ENCODE assay signal across 24 cellular contexts in the genomic region with DNA sequence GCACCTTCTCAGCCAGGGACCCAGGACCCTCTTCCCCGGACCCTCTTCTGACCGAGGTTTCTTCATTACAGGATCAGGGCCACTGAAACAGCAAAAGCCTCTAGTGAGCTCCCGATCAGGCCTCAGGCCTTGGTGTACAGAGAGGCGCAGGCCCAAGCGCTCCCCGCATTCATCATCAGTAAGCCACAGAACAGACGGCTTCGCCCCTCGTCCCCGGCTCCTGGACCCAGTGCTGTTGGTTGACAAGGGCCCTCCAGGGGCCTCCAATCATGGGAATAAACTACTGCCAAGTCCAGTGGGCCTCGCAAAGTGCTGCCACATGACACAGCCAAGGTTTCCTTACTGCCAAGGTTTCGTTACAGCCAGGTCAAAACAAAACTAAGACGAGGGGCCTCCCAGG.
DNase-seq lines count a peak whose midpoint lies in the region; ATAC-seq lines count a peak whose summit lies in the region.
"Had no signal": no experiment of that assay in that cellular context is flagged by ENCODE, and none has a peak within 500 bp of the region (broad histone marks: within the 10 kb centered on the region; RNA-seq: fewer than 3 reads in every experiment).

No MANE protein-coding gene starts in this region.

- no peak for DNase-seq in stimulated activated naive CD8-positive, alpha-beta T cell treated with anti-CD3 and anti-CD28 coated beads, Interleukin-15, Interleukin-2, amounts not matched to agents 100 U/mL and 50 U/mL, for 24 hours
- peak; percentile 26 for DNase-seq in left lobe of liver (ENCODE audit: low spot score)
- no peak for DNase-seq in stimulated activated effector memory CD8-positive, alpha-beta T cell treated with anti-CD3 and anti-CD28 coated beads, Interleukin-12 subunit alpha, Interleukin-12 subunit beta, amount 100 ng/mL, for 72 hours (ENCODE audit: low spot score in 2 of 2)
- DNase-seq in DMS79 treated with DMSO at 0.1 percent for 48 hours (lab: John Stamatoyannopoulos, UW): no peak
- no peak for DNase-seq in stimulated activated naive CD4-positive, alpha-beta T cell treated with Interleukin-2 at 50 U/mL for 16 hours (lab: John Stamatoyannopoulos, UW)
- DNase-seq in Right ventricle myocardium inferior (ENCODE audit: missing footprints): no peak
- DNase-seq: 8988T, ACHN, BE2C, Calu3, H9, IMR-90, KG1, MM.1S, NCI-H1417, NCI-H1694, NCI-H2029 treated with DMSO at 0.1 percent for 48 hours, NCI-H446 treated with DMSO at 0.1 percent for 48 hours, NCI-H526, RPMI8226, SIG-M5 had no signal

- no peaks in the 10 kb centered on the region for H3K27me3 Mint-ChIP-seq in stimulated activated naive CD8-positive, alpha-beta T cell treated with anti-CD3 and anti-CD28 coated beads, Interleukin-15, Interleukin-2, amounts not matched to agents 100 ng/mL and 50 ng/mL, for 24 hours

- no peaks in the 10 kb centered on the region for H3K9me3 Mint-ChIP-seq in stimulated activated naive CD8-positive, alpha-beta T cell treated with anti-CD3 and anti-CD28 coated beads, Interleukin-15, Interleukin-2, amounts not matched to agents 100 ng/mL and 50 ng/mL, for 24 hours
- H3K9me3 Mint-ChIP-seq in stimulated activated effector memory CD8-positive, alpha-beta T cell treated with anti-CD3 and anti-CD28 coated beads, Interleukin-12 subunit alpha, Interleukin-12 subunit beta, amount 100 ng/mL, for 72 hours: no peaks in the 10 kb centered on the region

- H3K27ac Mint-ChIP-seq in stimulated activated naive CD8-positive, alpha-beta T cell treated with anti-CD3 and anti-CD28 coated beads, Interleukin-15, Interleukin-2, amounts not matched to agents 100 ng/mL and 50 ng/mL, for 24 hours: peak overlapping the region; percentile 36
- H3K27ac Mint-ChIP-seq in stimulated activated effector memory CD8-positive, alpha-beta T cell treated with anti-CD3 and anti-CD28 coated beads, Interleukin-12 subunit alpha, Interleukin-12 subunit beta, amount 100 ng/mL, for 72 hours: peak overlapping the region; percentile 37
- H3K27ac Mint-ChIP-seq: GM23338 had no signal

- intact Hi-C loops in Right ventricle myocardium inferior (cut with DNase I): no loop called here

- peaks cover 12% of the 10 kb centered on the region for H3K36me3 Mint-ChIP-seq in stimulated activated naive CD8-positive, alpha-beta T cell treated with anti-CD3 and anti-CD28 coated beads, Interleukin-15, Interleukin-2, amounts not matched to agents 100 ng/mL and 50 ng/mL, for 24 hours (ENCODE audit: low read depth)
- H3K36me3 Mint-ChIP-seq in stimulated activated effector memory CD8-positive, alpha-beta T cell treated with anti-CD3 and anti-CD28 coated beads, Interleukin-12 subunit alpha, Interleukin-12 subunit beta, amount 100 ng/mL, for 72 hours: peaks cover 13% of the 10 kb centered on the region

- no peak for ATAC-seq in stimulated activated naive CD8-positive, alpha-beta T cell treated with anti-CD3 and anti-CD28 coated beads, Interleukin-15, Interleukin-2, amounts not matched to agents 100 U/mL and 50 U/mL, for 24 hours
- ATAC-seq in left lobe of liver: no peak
- no peak for ATAC-seq in stimulated activated effector memory CD8-positive, alpha-beta T cell treated with anti-CD3 and anti-CD28 coated beads, Interleukin-12 subunit alpha, Interleukin-12 subunit beta, amount 100 ng/mL, for 72 hours
- ATAC-seq in HG03521 (IDR thresholded peaks at IDR 0.05; ENCODE audit: unreplicated experiment): no peak
- ATAC-seq in Right ventricle myocardium inferior: no peak
- ATAC-seq: GM23338 had no signal

- H3K4me1 Mint-ChIP-seq in stimulated activated naive CD8-positive, alpha-beta T cell treated with anti-CD3 and anti-CD28 coated beads, Interleukin-15, Interleukin-2, amounts not matched to agents 100 ng/mL and 50 ng/mL, for 24 hours (ENCODE audit: low read depth): peaks cover 25% of the 10 kb centered on the region
- H3K4me1 Mint-ChIP-seq in stimulated activated effector memory CD8-positive, alpha-beta T cell treated with anti-CD3 and anti-CD28 coated beads, Interleukin-12 subunit alpha, Interleukin-12 subunit beta, amount 100 ng/mL, for 72 hours: peaks cover 39% of the 10 kb centered on the region

- H3K4me3 Mint-ChIP-seq in stimulated activated naive CD8-positive, alpha-beta T cell treated with anti-CD3 and anti-CD28 coated beads, Interleukin-15, Interleukin-2, amounts not matched to agents 100 ng/mL and 50 ng/mL, for 24 hours: no peak overlapping the region
- no peak overlapping the region for H3K4me3 Mint-ChIP-seq in stimulated activated effector memory CD8-positive, alpha-beta T cell treated with anti-CD3 and anti-CD28 coated beads, Interleukin-12 subunit alpha, Interleukin-12 subunit beta, amount 100 ng/mL, for 72 hours
- H3K4me3 Mint-ChIP-seq: GM23338, H9 had no signal
